Comparison of ENCODE assay signal across 8 cellular contexts in genomic region chr13:27362064-27362751, GRCh38.
DNase-seq lines count a peak whose midpoint lies in the region; ATAC-seq and TF ChIP-seq lines count a peak whose summit lies in the region.

No MANE protein-coding gene starts in this region.

- H3K4me3 ChIP-seq in DND-41 (ENCODE audit: low read depth in 1 of 2, low read length in 2 of 2) (0 out of 4 replicates have a peak overlapping the region, but pooled peaks of 1 of the 2 experiments have one; percentile 26), cardiac muscle cell (peak overlapping the region; percentile 29), parathyroid adenoma (ENCODE audit: low read depth, low read length) (no peak overlapping the region), tibial artery (peak overlapping the region; percentile 41 to 51)

- H3K4me2 ChIP-seq in DND-41 (ENCODE audit: insufficient read depth, low read length): peak overlapping the region; percentile 58
- peak overlapping the region; percentile 36 for H3K4me2 ChIP-seq in parathyroid adenoma (ENCODE audit: low read length)

- no peak overlapping the region for H3K27ac ChIP-seq in DND-41 (ENCODE audit: low read length)
- no peak overlapping the region for H3K27ac ChIP-seq in cardiac muscle cell
- H3K27ac ChIP-seq in parathyroid adenoma: no peak overlapping the region
- no peak overlapping the region for H3K27ac ChIP-seq in tibial artery

- H3K4me1 ChIP-seq in DND-41 (ENCODE audit: insufficient read depth, low read length): peaks cover 8% of the 10 kb centered on the region
- no peaks in the 10 kb centered on the region for H3K4me1 ChIP-seq in cardiac muscle cell (ENCODE audit: low read depth)
- no peaks in the 10 kb centered on the region for H3K4me1 ChIP-seq in parathyroid adenoma
- H3K4me1 ChIP-seq in tibial artery: peaks cover 0 to 10% (median 8%) of the 10 kb centered on the region in 4 donors

- H3K27ac Mint-ChIP-seq in activated naive CD8-positive, alpha-beta T cell: no peak overlapping the region

- DNase-seq in DND-41: peak; percentile 77
- peak; percentile 87 for DNase-seq in LoVo (ENCODE audit: low spot score)
- peak; percentile 88 for DNase-seq in SKM-1 (lab: John Stamatoyannopoulos, UW; ENCODE audit: unreplicated experiment)
- peak; percentile 86 to 93 for DNase-seq in cardiac muscle cell (ENCODE audit: low read depth in 1 of 2, low spot score in 1 of 2)
- DNase-seq in tibial artery: peak; percentile 86 to 88

- H3K79me2 ChIP-seq in DND-41 (ENCODE audit: insufficient read depth, low read length) (no peaks in the 10 kb centered on the region), parathyroid adenoma (no peaks in the 10 kb centered on the region)

- H3K4me1 Mint-ChIP-seq in activated naive CD8-positive, alpha-beta T cell (ENCODE audit: low read depth): peaks cover 6% of the 10 kb centered on the region

- H3K27me3 Mint-ChIP-seq in activated naive CD8-positive, alpha-beta T cell: peaks cover 9% of the 10 kb centered on the region

- no peaks in the 10 kb centered on the region for H4K20me1 ChIP-seq in DND-41 (ENCODE audit: insufficient read depth, low read length)

- TF ChIP-seq CTCF in DND-41 (IDR thresholded peaks at IDR 0.05; ENCODE audit: borderline replicate concordance, extremely low read depth, low read length, poor library complexity, severe bottlenecking) (peak; percentile 95), cardiac muscle cell (IDR thresholded peaks at IDR 0.05; ENCODE audit: low read depth, low read length) (peak; percentile 96), parathyroid adenoma (IDR thresholded peaks at IDR 0.05) (peak; percentile 71), tibial artery (IDR thresholded peaks at IDR 0.05) (peak; percentile 92 to 94)

- intact Hi-C loops in tibial artery (cut with DNase I; ENCODE audit: low total_unique reads): loop anchor here (5.0 kb wide), 2 partner anchors 465 to 625 kb away; partner anchors contain the start of gene URAD

- H3K9ac ChIP-seq in DND-41 (ENCODE audit: low read depth, low read length) (no peak overlapping the region), parathyroid adenoma (no peak overlapping the region)

- H3K36me3 ChIP-seq in DND-41 (ENCODE audit: insufficient read depth, low read length) (no peaks in the 10 kb centered on the region), cardiac muscle cell (no peaks in the 10 kb centered on the region), parathyroid adenoma (ENCODE audit: control insufficient read depth, insufficient read depth, low read length) (no peaks in the 10 kb centered on the region), tibial artery (no peaks in the 10 kb centered on the region)

- ATAC-seq in DND-41 (ENCODE audit: insufficient read depth, low read depth) (peak; percentile 97), GM21717 (IDR thresholded peaks at IDR 0.05; ENCODE audit: unreplicated experiment) (peak; percentile 51)

- H2AFZ ChIP-seq in DND-41 (ENCODE audit: low read depth, low read length) (peak overlapping the region; percentile 58), parathyroid adenoma (peak overlapping the region; percentile 25)

- peak overlapping the region; percentile 35 for H3K4me3 Mint-ChIP-seq in activated naive CD8-positive, alpha-beta T cell

- no peaks in the 10 kb centered on the region for H3K9me3 ChIP-seq in DND-41 (ENCODE audit: insufficient read depth, low read length, severe bottlenecking)
- no peaks in the 10 kb centered on the region for H3K9me3 ChIP-seq in cardiac muscle cell (ENCODE audit: low read depth)
- no peaks in the 10 kb centered on the region for H3K9me3 ChIP-seq in parathyroid adenoma (ENCODE audit: control insufficient read depth, low read length)
- no peaks in the 10 kb centered on the region for H3K9me3 ChIP-seq in tibial artery

- H3K36me3 Mint-ChIP-seq in activated naive CD8-positive, alpha-beta T cell: no peaks in the 10 kb centered on the region

- H3K27me3 ChIP-seq in DND-41 (ENCODE audit: insufficient read depth, low read length, poor library complexity) (peaks cover 4% of the 10 kb centered on the region), cardiac muscle cell (peaks cover 27% of the 10 kb centered on the region), parathyroid adenoma (ENCODE audit: control insufficient read depth, insufficient read depth, low read length) (peaks cover 3% of the 10 kb centered on the region), tibial artery (peaks cover 0 to 12% of the 10 kb centered on the region in 2 donors)

- H3K9me3 Mint-ChIP-seq in activated naive CD8-positive, alpha-beta T cell (ENCODE audit: low read depth): no peaks in the 10 kb centered on the region
